ENCODE assay signal across 1 cellular context in genomic region chr17:79991924-79992656, GRCh38.
TF ChIP-seq lines count a peak whose summit lies in the region.

No MANE protein-coding gene starts in this region.

TF ChIP-seq in IMR-90, 13 proteins besides CTCF, POLR2A, EP300 and RAD21:
- TF ChIP-seq NFE2L2 (IDR thresholded peaks at IDR 0.05; ENCODE audit: low read depth, low read length): no peak
- TF ChIP-seq RFX5 (IDR thresholded peaks at IDR 0.05; ENCODE audit: low read depth, low read length): no peak
- no peak for TF ChIP-seq MAZ (IDR thresholded peaks at IDR 0.05; ENCODE audit: borderline replicate concordance, low read depth, low read length)
- TF ChIP-seq MXI1 (IDR thresholded peaks at IDR 0.05; ENCODE audit: borderline replicate concordance, low read depth, low read length): no peak
- no peak for TF ChIP-seq BHLHE40 (IDR thresholded peaks at IDR 0.05; ENCODE audit: low read depth, low read length)
- TF ChIP-seq RCOR1 (IDR thresholded peaks at IDR 0.05; ENCODE audit: insufficient replicate concordance, low read length): no peak
- no peak for TF ChIP-seq USF2 (IDR thresholded peaks at IDR 0.05; ENCODE audit: low read depth, low read length)
- TF ChIP-seq FOS (IDR thresholded peaks at IDR 0.05; ENCODE audit: low read depth, low read length): no peak
- no peak for TF ChIP-seq MAFK (IDR thresholded peaks at IDR 0.05; ENCODE audit: low read depth, low read length)
- TF ChIP-seq CHD1 (IDR thresholded peaks at IDR 0.05; ENCODE audit: low read depth, low read length): no peak
- no peak for TF ChIP-seq CEBPB (IDR thresholded peaks at IDR 0.05; ENCODE audit: low read depth, low read length)
